Comparison of ENCODE assay signal across 24 cellular contexts in genomic region chr7:75039166-75039565, GRCh38. TPM values are rescaled to one million over a fixed set of nuclear protein-coding genes. Genes with fewer than 3 reads are reported as not detected.
DNase-seq lines count a peak whose midpoint lies in the region; FAIRE-seq and TF ChIP-seq lines count a peak whose summit lies in the region.
"Had no signal": no experiment of that assay in that cellular context is flagged by ENCODE, and none has a peak within 500 bp of the region (broad histone marks: within the 10 kb centered on the region; RNA-seq: fewer than 3 reads in every experiment).

No MANE protein-coding gene starts in this region.

- TF ChIP-seq POLR2A in Peyer's patch (IDR thresholded peaks at IDR 0.05), result no peak

- H3K9me1 ChIP-seq in keratinocyte (ENCODE audit: control insufficient read depth, extremely low read depth, insufficient read depth, low read length), result no peaks in the 10 kb centered on the region

- H3K79me2 ChIP-seq in mammary epithelial cell (ENCODE audit: insufficient read depth, low read length) (no peaks in the 10 kb centered on the region), keratinocyte (ENCODE audit: control insufficient read depth, insufficient read depth, low read length) (no peaks in the 10 kb centered on the region)

- intact Hi-C loops in mammary epithelial cell (cut with micrococcal nuclease), result loop anchor here (5.0 kb wide), 1 partner anchor 402 kb away; no protein-coding TSS in a partner anchor

- H3K9ac ChIP-seq in mammary epithelial cell (ENCODE audit: insufficient read depth, low read length), result no peak overlapping the region
- H3K9ac ChIP-seq in keratinocyte (ENCODE audit: control insufficient read depth, extremely low read depth, insufficient read depth, low read length), result no peak overlapping the region

- H3K9me3 ChIP-seq in mammary epithelial cell (replicated peaks; ENCODE audit: insufficient read depth, low read length) (no peaks in the 10 kb centered on the region), keratinocyte (ENCODE audit: control insufficient read depth, low read depth, low read length) (no peaks in the 10 kb centered on the region), Peyer's patch (no peaks in the 10 kb centered on the region)
- no peaks in the 10 kb centered on the region for H3K9me3 ChIP-seq in CD8-positive, alpha-beta memory T cell (ENCODE audit: low read length)
- H3K9me3 ChIP-seq: upper lobe of right lung had no signal

- BruUV-seq in mammary epithelial cell (replicated peaks; lab: Mats Ljungman, UMichigan), result no TSS peak

- H3K36me3 ChIP-seq in mammary epithelial cell (ENCODE audit: insufficient read depth, low read length), result peaks cover 2% of the 10 kb centered on the region
- H3K36me3 ChIP-seq in keratinocyte (ENCODE audit: control insufficient read depth in 2 of 2, extremely low read depth in 1 of 2, insufficient read depth in 2 of 2, low read length in 2 of 2), result peaks cover 2 to 12% of the 10 kb centered on the region in 2 experiments
- H3K36me3 ChIP-seq in CD8-positive, alpha-beta memory T cell (ENCODE audit: insufficient read depth, low read length), result no peaks in the 10 kb centered on the region
- H3K36me3 ChIP-seq in Peyer's patch, result peaks cover 0 to 11% (median 0%) of the 10 kb centered on the region in 3 donors

- FAIRE-seq in keratinocyte (lab: Jason Lieb, UNC), result peak; percentile 97

- DNase-seq in EH (ENCODE audit: low read depth), result peak; percentile 48
- peak; percentile 14 for DNase-seq in RKO (ENCODE audit: low spot score)
- DNase-seq in mammary epithelial cell, result peak; percentile 89
- DNase-seq in keratinocyte (ENCODE audit: low read depth, low spot score), result peak; percentile 53
- DNase-seq in CD8-positive, alpha-beta memory T cell, result no peak
- no peak for DNase-seq in NCI-H1417 (lab: John Stamatoyannopoulos, UW)
- DNase-seq in NAMALWA (ENCODE audit: low spot score), result no peak
- DNase-seq in Peyer's patch, result no peak
- DNase-seq: aorta; COR-L47; effector memory CD4-positive, alpha-beta T cell; HCEC 1CT; head of caudate nucleus; KBM-7; midbrain; NCI-H2029; NCI-H345; posterior cingulate gyrus; SIG-M5; stimulated activated CD8-positive, alpha-beta memory T cell treated with anti-CD3 and anti-CD28 coated beads, Interleukin-4, amount 100 ng/mL, for 48 hours; T-cell; upper lobe of right lung had no signal

- H3K4me2 ChIP-seq in mammary epithelial cell (ENCODE audit: insufficient read depth, low read depth, low read length), result peak overlapping the region; percentile 56
- peak overlapping the region; percentile 58 for H3K4me2 ChIP-seq in keratinocyte (ENCODE audit: control insufficient read depth, extremely low read depth, insufficient read depth, low read depth, low read length)

- in situ Hi-C loops in mammary epithelial cell (cut with MboI; ENCODE audit: low sequenced_read_pairs in 2 of 2), result loop anchor here in 1 of 2 donors (25.0 kb wide), 1 partner anchor 627 kb away; no protein-coding TSS in a partner anchor

- H3K9me3 Mint-ChIP-seq in CD8-positive, alpha-beta memory T cell, result no peaks in the 10 kb centered on the region
- H3K9me3 Mint-ChIP-seq: activated naive CD4-positive, alpha-beta T cell treated with anti-CD3 and anti-CD28 coated beads, Interleukin-2, amount 50 U/mL, for 24 hours; natural killer cell treated with Interleukin-12 subunit alpha and Interleukin-12 subunit beta and Interleukin-15 and Interleukin-18, amount 100 ng/mL, for 72 hours; T-cell had no signal

- H4K20me1 ChIP-seq in mammary epithelial cell (ENCODE audit: insufficient read depth, low read length) (no peaks in the 10 kb centered on the region), keratinocyte (ENCODE audit: control insufficient read depth, extremely low read depth, insufficient read depth, low read length) (no peaks in the 10 kb centered on the region)

- H3K27me3 Mint-ChIP-seq in CD8-positive, alpha-beta memory T cell, result no peaks in the 10 kb centered on the region
- H3K27me3 Mint-ChIP-seq: activated naive CD4-positive, alpha-beta T cell treated with anti-CD3 and anti-CD28 coated beads, Interleukin-2, amount 50 U/mL, for 24 hours; natural killer cell treated with Interleukin-12 subunit alpha and Interleukin-12 subunit beta and Interleukin-15 and Interleukin-18, amount 100 ng/mL, for 72 hours; T-cell had no signal

- H3K36me3 Mint-ChIP-seq in CD8-positive, alpha-beta memory T cell, result peaks cover 0 to 35% (median 2%) of the 10 kb centered on the region in 3 donors
- H3K36me3 Mint-ChIP-seq: natural killer cell treated with Interleukin-12 subunit alpha and Interleukin-12 subunit beta and Interleukin-15 and Interleukin-18, amount 100 ng/mL, for 72 hours had no signal

- H3K4me3 Mint-ChIP-seq in CD8-positive, alpha-beta memory T cell, result no peak overlapping the region
- H3K4me3 Mint-ChIP-seq: activated naive CD4-positive, alpha-beta T cell treated with anti-CD3 and anti-CD28 coated beads, Interleukin-2, amount 50 U/mL, for 24 hours; natural killer cell treated with Interleukin-12 subunit alpha and Interleukin-12 subunit beta and Interleukin-15 and Interleukin-18, amount 100 ng/mL, for 72 hours; T-cell had no signal

- H3K4me3 ChIP-seq in mammary epithelial cell (replicated peaks in 1 of 3; ENCODE audit: insufficient read depth in 1 of 3, low read depth in 2 of 3, low read length in 3 of 3), result no peak overlapping the region
- peak overlapping the region in 2 of 3 experiments; percentile 5 to 11 for H3K4me3 ChIP-seq in keratinocyte (ENCODE audit: control insufficient read depth in 2 of 3, extremely low read depth in 1 of 3, insufficient read depth in 2 of 3, low read depth in 1 of 3, low read length in 3 of 3)
- H3K4me3 ChIP-seq in CD8-positive, alpha-beta memory T cell (ENCODE audit: low read length), result no peak overlapping the region
- no peak overlapping the region for H3K4me3 ChIP-seq in Peyer's patch
- H3K4me3 ChIP-seq: upper lobe of right lung had no signal

- H3K27me3 ChIP-seq in mammary epithelial cell (ENCODE audit: insufficient read depth, low read length) (no peaks in the 10 kb centered on the region), keratinocyte (ENCODE audit: control insufficient read depth, extremely low read depth, insufficient read depth, low read length) (no peaks in the 10 kb centered on the region), Peyer's patch (no peaks in the 10 kb centered on the region)
- no peaks in the 10 kb centered on the region for H3K27me3 ChIP-seq in CD8-positive, alpha-beta memory T cell (ENCODE audit: insufficient read depth, low read length, poor library complexity, severe bottlenecking)
- H3K27me3 ChIP-seq: upper lobe of right lung had no signal

- H3K27ac ChIP-seq in mammary epithelial cell (ENCODE audit: insufficient read depth, low read depth, low read length), result peak overlapping the region; percentile 33
- H3K27ac ChIP-seq in keratinocyte (ENCODE audit: control insufficient read depth, insufficient read depth, low read length), result peak overlapping the region; percentile 11
- H3K27ac ChIP-seq in CD8-positive, alpha-beta memory T cell (ENCODE audit: low read depth, low read length), result no peak overlapping the region
- H3K27ac ChIP-seq in Peyer's patch, result no peak overlapping the region
- H3K27ac ChIP-seq: upper lobe of right lung had no signal

- TF ChIP-seq CTCF in mammary epithelial cell (conservative IDR thresholded peaks at IDR 0.05 in 1 of 2, IDR thresholded peaks at IDR 0.05 in 1 of 2; ENCODE audit: extremely low read depth in 1 of 2, insufficient read depth in 1 of 2, low read depth in 1 of 2, low read length in 2 of 2), result no peak
- TF ChIP-seq CTCF in keratinocyte (optimal IDR thresholded peaks at IDR 0.05 in 1 of 3, IDR thresholded peaks at IDR 0.05 in 1 of 3, conservative IDR thresholded peaks at IDR 0.05 in 1 of 3; ENCODE audit: extremely low read depth in 1 of 3, insufficient read depth in 2 of 3, low read length in 3 of 3), result no peak
- no peak for TF ChIP-seq CTCF in Peyer's patch (IDR thresholded peaks at IDR 0.05)

- H2AFZ ChIP-seq in mammary epithelial cell (ENCODE audit: low read depth, low read length) (no peak overlapping the region), keratinocyte (ENCODE audit: control insufficient read depth, low read length) (no peak overlapping the region)

- dilution Hi-C loops in mammary epithelial cell (cut with HindIII; ENCODE audit: low sequenced_read_pairs), result loop anchor here (25.0 kb wide), 1 partner anchor 602 kb away; no protein-coding TSS in a partner anchor
- dilution Hi-C loops in keratinocyte (cut with MboI; ENCODE audit: extremely low pct_ligation_motif_present, low sequenced_read_pairs), result no loop called here

- no peaks in the 10 kb centered on the region for H3K4me1 Mint-ChIP-seq in CD8-positive, alpha-beta memory T cell
- H3K4me1 Mint-ChIP-seq: activated naive CD4-positive, alpha-beta T cell treated with anti-CD3 and anti-CD28 coated beads, Interleukin-2, amount 50 U/mL, for 24 hours; T-cell had no signal

- no peak overlapping the region for H3K27ac Mint-ChIP-seq in CD8-positive, alpha-beta memory T cell
- H3K27ac Mint-ChIP-seq: activated naive CD4-positive, alpha-beta T cell treated with anti-CD3 and anti-CD28 coated beads, Interleukin-2, amount 50 U/mL, for 24 hours; natural killer cell treated with Interleukin-12 subunit alpha and Interleukin-12 subunit beta and Interleukin-15 and Interleukin-18, amount 100 ng/mL, for 72 hours; T-cell had no signal

- CTCF ChIA-PET in mammary epithelial cell (lab: Charles Lee; ENCODE audit: low non-redundant PET), result interaction anchor here (0.6 to 0.7 kb wide), 2 partner anchors 381 to 464 kb away, joined by 3 to 25 read pairs; partner anchors contain the start of gene GTF2I
- CTCF ChIA-PET in CD8-positive, alpha-beta memory T cell (lab: Charles Lee), result no interaction called here

- H3K4me1 ChIP-seq in mammary epithelial cell (ENCODE audit: insufficient read depth, low read length) (peaks cover 21% of the 10 kb centered on the region), keratinocyte (ENCODE audit: control insufficient read depth, extremely low read depth, insufficient read depth, low read length) (peaks cover 13% of the 10 kb centered on the region), Peyer's patch (no peaks in the 10 kb centered on the region)
- H3K4me1 ChIP-seq in CD8-positive, alpha-beta memory T cell (ENCODE audit: insufficient read depth, low read length), result no peaks in the 10 kb centered on the region
- H3K4me1 ChIP-seq: upper lobe of right lung had no signal

- 1% methylated on average over 9 of the region's 10 CpGs for WGBS in mammary epithelial cell (ENCODE audit: low coverage, missing lambda C conversion rate)

- POLR2A ChIA-PET in CD8-positive, alpha-beta memory T cell (lab: Charles Lee), result no interaction called here

RNA-seq across cellular contexts. Expression of gene RCC1L, which starts 34.4 kb away (rescaled TPM):
- total RNA-seq in mammary epithelial cell (10 to 100 TPM; 36.0 to 37.0 TPM), Peyer's patch (10 to 100 TPM; 24.7 to 53.5 (median 34.6) TPM)
- polyA plus RNA-seq in mammary epithelial cell (35.7 TPM), keratinocyte (25.3 to 37.6 TPM (median 30.8 TPM) in 3 replicates)
- polyA minus RNA-seq in mammary epithelial cell (13.5 TPM), keratinocyte (17.1 to 25.5 TPM (median 23.9 TPM) in 3 replicates)
- 6.8 TPM for polyA plus RNA-seq in keratinocyte (2011; ENCODE audit: low read depth)
- 15.7 and 22.2 TPM in 2 replicates for polyA plus RNA-seq in keratinocyte (2011; cell fraction: cytosol; rRNA removed)
- 25.2 and 26.1 TPM in 2 replicates for polyA plus RNA-seq in keratinocyte (2011; cell fraction: nucleus; rRNA removed)
- 16.2 and 30.5 TPM in 2 replicates for polyA plus RNA-seq in keratinocyte (2012; ENCODE audit: low replicate concordance)
- polyA minus RNA-seq in keratinocyte (2011; cell fraction: cytosol; rRNA and poly(A)+ RNA removed), result 20.7 TPM
- 14.2 and 15.6 TPM in 2 replicates for polyA minus RNA-seq in keratinocyte (2011; cell fraction: nucleus; rRNA and poly(A)+ RNA removed)
- total RNA-seq in CD8-positive, alpha-beta memory T cell, result 10 to 100 TPM; 80.1 to 80.2 TPM
- 37.2 TPM for polyA plus RNA-seq in CD8-positive, alpha-beta memory T cell

RNA-seq across cellular contexts. Expression of gene GTF2IRD2B, which starts 53.2 kb away (rescaled TPM):
- 10 to 100 TPM; 10.6 to 14.2 TPM for total RNA-seq in mammary epithelial cell
- polyA plus RNA-seq in mammary epithelial cell, result 5.1 TPM
- 3.2 TPM for polyA minus RNA-seq in mammary epithelial cell
- polyA plus RNA-seq in keratinocyte, result 8.1 to 8.6 TPM (median 8.4 TPM) in 3 replicates
- polyA plus RNA-seq in keratinocyte (2011; ENCODE audit: low read depth), result 11.0 TPM
- 7.2 and 7.7 TPM in 2 replicates for polyA plus RNA-seq in keratinocyte (2011; cell fraction: cytosol; rRNA removed)
- 14.9 and 15.7 TPM in 2 replicates for polyA plus RNA-seq in keratinocyte (2011; cell fraction: nucleus; rRNA removed)
- 4.5 and 6.1 TPM in 2 replicates for polyA plus RNA-seq in keratinocyte (2012; ENCODE audit: low replicate concordance)
- 6.1 to 8.0 TPM (median 6.6 TPM) in 3 replicates for polyA minus RNA-seq in keratinocyte
- polyA minus RNA-seq in keratinocyte (2011; cell fraction: cytosol; rRNA and poly(A)+ RNA removed), result 10.7 TPM
- 6.2 and 13.5 TPM in 2 replicates for polyA minus RNA-seq in keratinocyte (2011; cell fraction: nucleus; rRNA and poly(A)+ RNA removed)
- 10 to 100 TPM; 18.0 to 18.7 TPM for total RNA-seq in CD8-positive, alpha-beta memory T cell
- 42.6 TPM for polyA plus RNA-seq in CD8-positive, alpha-beta memory T cell
- total RNA-seq in Peyer's patch, result 100 to 1,000 TPM in 1 of 4 donors, 10 to 100 TPM in 3; 22.9 to 153 (median 68.2) TPM

Comparison
In these comparisons a context has a peak if more than half of its experiments do, and no peak if none do; other contexts are left out.
1. DNase-seq: peak in EH (single experiment), RKO (single experiment), mammary epithelial cell (single experiment) and keratinocyte (single experiment); none in CD8-positive, alpha-beta memory T cell (0 of 5), NCI-H1417 (0 of 3), NAMALWA (single experiment) and Peyer's patch (0 of 3).
2. H3K27ac ChIP-seq: peak in mammary epithelial cell (single experiment) and keratinocyte (single experiment); none in CD8-positive, alpha-beta memory T cell (single experiment) and Peyer's patch (0 of 4).
3. H3K4me3 ChIP-seq: peak in keratinocyte (2 of 3); none in mammary epithelial cell (0 of 3), CD8-positive, alpha-beta memory T cell (single experiment) and Peyer's patch (0 of 4).